ENCODE assay signal across 15 cellular contexts in the genomic region with DNA sequence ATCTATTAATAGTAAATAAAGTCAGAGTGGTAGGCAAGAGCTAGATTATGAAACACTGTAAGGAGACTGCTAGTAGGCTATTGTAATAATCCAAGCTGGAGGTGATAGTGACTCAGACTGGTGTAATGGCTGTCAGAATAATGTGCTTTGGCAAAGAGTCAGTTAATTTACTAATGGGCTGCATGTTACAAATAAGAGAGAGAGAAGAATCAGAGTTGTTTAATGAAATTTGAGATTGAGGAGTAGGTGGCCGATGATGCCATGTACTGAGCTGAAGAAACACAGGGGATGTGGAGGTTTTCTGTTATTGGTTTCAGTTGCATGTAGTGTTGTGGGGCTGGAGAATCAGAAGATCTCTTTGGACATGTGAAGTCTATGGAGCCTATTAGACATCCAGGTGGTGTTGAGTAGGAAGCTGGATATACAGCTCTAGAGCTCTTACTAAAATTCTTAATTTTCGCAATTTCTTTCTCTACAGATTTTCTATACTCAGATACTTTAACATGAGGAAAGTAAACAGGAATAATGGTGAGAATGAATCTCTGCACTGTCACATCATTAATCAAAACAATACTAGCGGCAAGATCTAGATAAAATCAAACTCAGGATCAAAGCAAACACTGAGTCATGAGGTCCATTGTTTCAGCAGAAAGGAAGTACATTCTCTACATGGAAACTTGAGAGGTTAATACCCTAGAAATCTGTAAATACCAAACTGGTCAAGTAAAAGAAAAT.
DNase-seq lines count a peak whose midpoint lies in the region; ATAC-seq and TF ChIP-seq lines count a peak whose summit lies in the region.
"Had no signal": no experiment of that assay in that cellular context is flagged by ENCODE, and none has a peak within 500 bp of the region (broad histone marks: within the 10 kb centered on the region; RNA-seq: fewer than 3 reads in every experiment).

No MANE protein-coding gene starts in this region.

- H3K36me3 ChIP-seq in HUES48 (ENCODE audit: control insufficient read depth, insufficient read depth, low read length) = no peaks in the 10 kb centered on the region

- POLR2A ChIA-PET in CD4-positive, alpha-beta T cell (lab: Charles Lee) = no interaction called here

- H3K9me3 ChIP-seq in HUES48 (ENCODE audit: control insufficient read depth, insufficient read depth, low read length) = no peaks in the 10 kb centered on the region
- H3K9me3 ChIP-seq in CD4-positive, alpha-beta T cell (ENCODE audit: control insufficient read depth, low read length) = no peaks in the 10 kb centered on the region

- H3K27me3 ChIP-seq in HUES48 (ENCODE audit: control insufficient read depth, insufficient read depth, low read length) = no peaks in the 10 kb centered on the region
- no peaks in the 10 kb centered on the region for H3K27me3 ChIP-seq in CD4-positive, alpha-beta T cell (ENCODE audit: control insufficient read depth, insufficient read depth, low read length)

- peaks cover 8% of the 10 kb centered on the region for H3K27me3 Mint-ChIP-seq in CD4-positive, alpha-beta T cell

- CTCF ChIA-PET in CD4-positive, alpha-beta T cell (lab: Charles Lee) = no interaction called here

- H3K9ac ChIP-seq in HUES48 (ENCODE audit: low read depth, low read length) = no peak overlapping the region

- DNase-seq in AG08395 (ENCODE audit: low spot score) = peak; percentile 40
- peak; percentile 88 to 91 for DNase-seq in foreskin fibroblast
- DNase-seq in CD4-positive, alpha-beta T cell = no peak
- no peak for DNase-seq in GM19240 (ENCODE audit: insufficient read length, low spot score)
- DNase-seq: C1 segment of cervical spinal cord, H7, NCI-H526, right cardiac atrium had no signal

- ATAC-seq in SK-N-SH treated with all-trans-retinoic acid at 6 μM for 48 hours (peak; percentile 70), HG02840 (IDR thresholded peaks at IDR 0.05; ENCODE audit: low FRiP score, unreplicated experiment) (no peak), GM19035 (IDR thresholded peaks at IDR 0.05; ENCODE audit: unreplicated experiment) (no peak)
- ATAC-seq in CD4-positive, alpha-beta T cell (ENCODE audit: poor library complexity) = no peak
- ATAC-seq: left lobe of liver, right cardiac atrium had no signal

- peaks cover 2% of the 10 kb centered on the region for H3K9me3 Mint-ChIP-seq in CD4-positive, alpha-beta T cell
- H3K9me3 Mint-ChIP-seq: activated T-helper 1 cell treated with anti-CD3 and anti-CD28 coated beads, Interleukin-12 subunit alpha, Interleukin-12 subunit beta, Interleukin-2, Interleukin-4 antibody, amounts not matched to agents 30 ng/mL and 10 ng/mL and 1 ng/mL, durations not matched to agents 14 hours and 24 hours and 36 hours had no signal

- H3K4me3 Mint-ChIP-seq in CD4-positive, alpha-beta T cell = no peak overlapping the region
- H3K4me3 Mint-ChIP-seq: activated T-helper 1 cell treated with anti-CD3 and anti-CD28 coated beads, Interleukin-12 subunit alpha, Interleukin-12 subunit beta, Interleukin-2, Interleukin-4 antibody, amounts not matched to agents 30 ng/mL and 10 ng/mL and 1 ng/mL, durations not matched to agents 14 hours and 24 hours and 36 hours had no signal

- TF ChIP-seq CTCF in foreskin fibroblast (IDR thresholded peaks at IDR 0.05; ENCODE audit: low read depth, low read length) = no peak
- no peak for TF ChIP-seq CTCF in CD4-positive, alpha-beta T cell (IDR thresholded peaks at IDR 0.05)

- H3K27ac Mint-ChIP-seq in CD4-positive, alpha-beta T cell = no peak overlapping the region
- H3K27ac Mint-ChIP-seq: activated T-helper 1 cell treated with anti-CD3 and anti-CD28 coated beads, Interleukin-12 subunit alpha, Interleukin-12 subunit beta, Interleukin-2, Interleukin-4 antibody, amounts not matched to agents 30 ng/mL and 10 ng/mL and 1 ng/mL, durations not matched to agents 14 hours and 24 hours and 36 hours had no signal

- H3K4me1 ChIP-seq in HUES48 (ENCODE audit: control insufficient read depth, insufficient read depth, low read length) = peaks cover 12% of the 10 kb centered on the region

- peak overlapping the region; percentile 64 for H3K27ac ChIP-seq in HUES48 (ENCODE audit: low read depth, low read length)
- no peak overlapping the region for H3K27ac ChIP-seq in CD4-positive, alpha-beta T cell (ENCODE audit: low read depth, low read length)
- H3K27ac ChIP-seq: coronary artery had no signal

- intact Hi-C loops in CD4-positive, alpha-beta T cell (cut with DNase I, micrococcal nuclease) = no loop called here

- H3K4me3 ChIP-seq in HUES48 (ENCODE audit: low read depth, low read length) (no peak overlapping the region), foreskin fibroblast (ENCODE audit: low read depth in 1 of 2, low read length in 2 of 2) (no peak overlapping the region)
- H3K4me3 ChIP-seq: coronary artery had no signal

- H3K36me3 Mint-ChIP-seq in CD4-positive, alpha-beta T cell (ENCODE audit: low read depth) = no peaks in the 10 kb centered on the region

- no peaks in the 10 kb centered on the region for H3K4me1 Mint-ChIP-seq in CD4-positive, alpha-beta T cell (ENCODE audit: low read depth)

TF ChIP-seq in SK-N-SH treated with all-trans-retinoic acid at 6 μM for 48 hours, 23 proteins besides CTCF, POLR2A, EP300 and RAD21:
- TF ChIP-seq ISL1 (CRISPR knock-in tag; IDR thresholded peaks at IDR 0.05) (no peak), ZNF8 (CRISPR knock-in tag; IDR thresholded peaks at IDR 0.05) (no peak), ZC3H10 (CRISPR knock-in tag; IDR thresholded peaks at IDR 0.05) (no peak), OSR1 (CRISPR knock-in tag; IDR thresholded peaks at IDR 0.05) (no peak)

Comparison
In these comparisons a context has a peak if more than half of its experiments do, and no peak if none do; other contexts are left out.
1. DNase-seq: peak in AG08395 (single experiment) and foreskin fibroblast (2 of 2); none in CD4-positive, alpha-beta T cell (0 of 10) and GM19240 (single experiment).